Comparison of ENCODE assay signal across 8 cellular contexts in genomic region chr19:10717356-10718204, GRCh38. TPM values are rescaled to one million over a fixed set of nuclear protein-coding genes. Genes with fewer than 3 reads are reported as not detected.
DNase-seq lines count a peak whose midpoint lies in the region; ATAC-seq, FAIRE-seq and TF ChIP-seq lines count a peak whose summit lies in the region.

Gene DNM2, plus strand, starts transcription at chr19:10718079. Its CDS starts 164 bp downstream, at chr19:10718243.

- TF ChIP-seq CTCF in chondrocyte (IDR thresholded peaks at IDR 0.05) (peak; percentile 89), kidney (IDR thresholded peaks at IDR 0.05; ENCODE audit: borderline replicate concordance, extremely low read depth, insufficient read depth) (peak; percentile 89)

- peak within 1 kb of the TSS; percentile 90 to 94 for H3K9ac ChIP-seq in kidney (ENCODE audit: low read length in 2 of 2)

- peak within 1 kb of the TSS; percentile 96 for H3K4me3 Mint-ChIP-seq in chondrocyte (ENCODE audit: unreplicated experiment)

- H3K27me3 Mint-ChIP-seq in chondrocyte (ENCODE audit: low read depth) = no peaks in the 10 kb centered on the region

- peak; percentile 97 for DNase-seq in AG20443 (ENCODE audit: low spot score)
- DNase-seq in NCI-H460 (ENCODE audit: extremely low read depth, low read depth) = peak; percentile 100
- DNase-seq in activated CD4-positive, alpha-beta T cell treated with anti-CD3 and anti-CD28 coated beads for 1 hour = peak; percentile 94
- peak; percentile 98 for DNase-seq in chondrocyte (ENCODE audit: low spot score)
- peak; percentile 99 for DNase-seq in kidney
- DNase-seq in stimulated activated CD4-positive, alpha-beta T cell treated with anti-CD3 and anti-CD28 coated beads, Interleukin-15, amount 100 ng/mL, for 48 hours (ENCODE audit: low read depth in 2 of 2) = peak; percentile 96 to 97

- peaks cover 24% of the 10 kb centered on the region for H3K4me1 Mint-ChIP-seq in chondrocyte (ENCODE audit: low read depth)

- peaks cover 4% of the 10 kb centered on the region for H3K36me3 Mint-ChIP-seq in chondrocyte (ENCODE audit: low read depth)

- intact Hi-C loops in kidney (cut with DNase I) = loop anchor here (10.0 kb wide), 1 partner anchor 57 kb away; no protein-coding TSS in a partner anchor

- H3K36me3 ChIP-seq in kidney (ENCODE audit: control insufficient read depth in 1 of 2, insufficient read depth in 2 of 2, low read length in 2 of 2) = peaks cover 0 to 3% of the 10 kb centered on the region in 2 donors

- peaks cover 9 to 23% of the 10 kb centered on the region in 2 donors for H3K4me1 ChIP-seq in kidney (ENCODE audit: control insufficient read depth in 1 of 2, insufficient read depth in 1 of 2, low read depth in 1 of 2, low read length in 2 of 2)

- peak; percentile 99 for FAIRE-seq in kidney (lab: Jason Lieb, UNC)

- no peaks in the 10 kb centered on the region for H3K9me3 Mint-ChIP-seq in chondrocyte (ENCODE audit: low read depth)

- peak within 1 kb of the TSS; percentile 94 for H3K27ac Mint-ChIP-seq in chondrocyte (ENCODE audit: unreplicated experiment)

- peak within 1 kb of the TSS; percentile 92 to 94 for H3K4me3 ChIP-seq in kidney (ENCODE audit: low read length in 2 of 2)

- H3K9me3 ChIP-seq in kidney (ENCODE audit: control insufficient read depth in 1 of 2, low read length in 2 of 2) = no peaks in the 10 kb centered on the region

- H3K27ac ChIP-seq in kidney (ENCODE audit: low read depth in 2 of 2, low read length in 2 of 2) = peak within 1 kb of the TSS; percentile 90 to 95

- peak; percentile 89 for ATAC-seq in GM19035 (IDR thresholded peaks at IDR 0.05; ENCODE audit: unreplicated experiment)
- peak; percentile 86 for ATAC-seq in HG03378 (IDR thresholded peaks at IDR 0.05; ENCODE audit: unreplicated experiment)

RNA-seq across cellular contexts. Expression of gene DNM2, which starts in this region (rescaled TPM):
- 33.8 and 38.8 TPM in 2 replicates for total RNA-seq in NCI-H460 (2014; rRNA removed; shearing (Covaris generic))
- 52.4 and 63.9 TPM in 2 replicates for polyA plus RNA-seq in NCI-H460 (2014; cell fraction: nucleus; rRNA removed)
- total RNA-seq in chondrocyte (106 to 125 TPM (median 116 TPM) in 3 replicates), kidney (226 TPM)
- 79.0 TPM for polyA plus RNA-seq in kidney (ENCODE audit: insufficient read depth, low read depth, low replicate concordance)

Comparison
In these comparisons a context has a peak if more than half of its experiments do, and no peak if none do; other contexts are left out.
1. Peak in every context shown above with its lines: DNase-seq, ATAC-seq, H3K4me3 ChIP-seq and H3K27ac ChIP-seq.